ENCODE assay signal across 1 cellular context in the genomic region with DNA sequence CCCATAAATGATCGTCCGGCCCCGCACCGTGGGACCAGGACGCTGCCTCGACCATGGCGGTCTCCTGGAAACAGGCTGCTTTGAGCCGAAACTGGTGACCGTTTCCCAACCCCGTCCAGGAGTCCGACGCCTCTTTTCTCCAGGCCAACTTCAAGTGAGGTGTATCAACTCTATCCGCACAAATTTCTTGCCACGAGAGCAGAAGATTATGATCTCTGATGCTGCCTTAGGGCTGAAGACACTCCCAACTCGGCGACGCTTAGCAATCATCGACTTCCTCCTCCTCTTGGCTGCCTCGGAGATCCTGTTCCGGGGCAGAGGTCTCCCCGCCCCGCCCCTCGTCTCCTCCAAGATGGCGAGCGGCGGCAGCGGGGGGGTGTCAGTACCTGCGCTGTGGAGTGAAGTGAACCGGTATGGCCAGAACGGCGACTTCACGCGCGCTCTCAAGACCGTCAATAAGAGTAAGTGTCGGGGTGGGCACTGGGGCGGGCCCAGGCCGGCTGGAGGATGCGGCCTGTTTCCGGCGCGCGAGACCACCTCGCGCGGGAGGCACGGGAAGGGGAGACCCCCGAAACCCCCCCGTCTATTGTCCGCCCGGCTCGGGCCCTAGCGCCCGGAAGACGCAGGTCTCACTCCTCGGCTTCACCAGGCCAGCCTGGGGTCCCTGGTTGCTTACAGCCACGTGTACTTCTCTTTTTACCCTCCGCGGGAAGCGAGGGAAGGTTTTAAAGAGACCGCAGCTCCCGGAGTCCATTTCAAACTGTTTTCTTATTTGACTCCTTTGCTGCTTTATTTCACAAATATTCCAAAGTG.
A peak's percentile ranks its signal among the peaks of the same experiment; 100 is the strongest.
TF ChIP-seq lines count a peak whose summit lies in the region.

Gene SRP72, plus strand, starts transcription at position 334 of the 813 bp plus-strand sequence. Its CDS starts 19 bp downstream, at position 353.

TF ChIP-seq in HepG2, 621 proteins besides CTCF, POLR2A, EP300 and RAD21 (continued from another document and continues in another):
- TF ChIP-seq HNF1A (IDR thresholded peaks at IDR 0.05; ENCODE audit: low read depth) = no peak
- TF ChIP-seq HNF1A (CRISPR knock-in tag; IDR thresholded peaks at IDR 0.05; ENCODE audit: borderline replicate concordance) = no peak
- TF ChIP-seq, protein P1, sequence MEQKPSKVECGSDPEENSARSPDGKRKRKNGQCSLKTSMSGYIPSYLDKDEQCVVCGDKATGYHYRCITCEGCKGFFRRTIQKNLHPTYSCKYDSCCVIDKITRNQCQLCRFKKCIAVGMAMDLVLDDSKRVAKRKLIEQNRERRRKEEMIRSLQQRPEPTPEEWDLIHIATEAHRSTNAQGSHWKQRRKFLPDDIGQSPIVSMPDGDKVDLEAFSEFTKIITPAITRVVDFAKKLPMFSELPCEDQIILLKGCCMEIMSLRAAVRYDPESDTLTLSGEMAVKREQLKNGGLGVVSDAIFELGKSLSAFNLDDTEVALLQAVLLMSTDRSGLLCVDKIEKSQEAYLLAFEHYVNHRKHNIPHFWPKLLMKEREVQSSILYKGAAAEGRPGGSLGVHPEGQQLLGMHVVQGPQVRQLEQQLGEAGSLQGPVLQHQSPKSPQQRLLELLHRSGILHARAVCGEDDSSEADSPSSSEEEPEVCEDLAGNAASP (CRISPR knock-in tag; IDR thresholded peaks at IDR 0.05; ENCODE audit: borderline replicate concordance) = peak; percentile 65; the same call in 1 of the 2 replicates
- TF ChIP-seq HOMEZ (CRISPR knock-in tag; IDR thresholded peaks at IDR 0.05; ENCODE audit: low read depth) = no peak
- TF ChIP-seq, protein P2, sequence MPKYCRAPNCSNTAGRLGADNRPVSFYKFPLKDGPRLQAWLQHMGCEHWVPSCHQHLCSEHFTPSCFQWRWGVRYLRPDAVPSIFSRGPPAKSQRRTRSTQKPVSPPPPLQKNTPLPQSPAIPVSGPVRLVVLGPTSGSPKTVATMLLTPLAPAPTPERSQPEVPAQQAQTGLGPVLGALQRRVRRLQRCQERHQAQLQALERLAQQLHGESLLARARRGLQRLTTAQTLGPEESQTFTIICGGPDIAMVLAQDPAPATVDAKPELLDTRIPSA (CRISPR knock-in tag; IDR thresholded peaks at IDR 0.05; ENCODE audit: borderline replicate concordance) = no peak
- 0 out of 2 replicates have a peak, but pooled peaks have one; percentile 63 for TF ChIP-seq ZNF761 (CRISPR knock-in tag; conservative IDR thresholded peaks at IDR 0.05)
- peak; percentile 63; the same call in 1 of the 2 replicates for TF ChIP-seq PATZ1 (CRISPR knock-in tag; IDR thresholded peaks at IDR 0.05)
- 0 out of 2 replicates have a peak, but pooled peaks have one; percentile 34 for TF ChIP-seq ZNF136 (CRISPR knock-in tag; IDR thresholded peaks at IDR 0.05; ENCODE audit: low read depth)
- TF ChIP-seq FOSL1 (CRISPR knock-in tag; IDR thresholded peaks at IDR 0.05; ENCODE audit: borderline replicate concordance) = no peak
- TF ChIP-seq, protein P3, sequence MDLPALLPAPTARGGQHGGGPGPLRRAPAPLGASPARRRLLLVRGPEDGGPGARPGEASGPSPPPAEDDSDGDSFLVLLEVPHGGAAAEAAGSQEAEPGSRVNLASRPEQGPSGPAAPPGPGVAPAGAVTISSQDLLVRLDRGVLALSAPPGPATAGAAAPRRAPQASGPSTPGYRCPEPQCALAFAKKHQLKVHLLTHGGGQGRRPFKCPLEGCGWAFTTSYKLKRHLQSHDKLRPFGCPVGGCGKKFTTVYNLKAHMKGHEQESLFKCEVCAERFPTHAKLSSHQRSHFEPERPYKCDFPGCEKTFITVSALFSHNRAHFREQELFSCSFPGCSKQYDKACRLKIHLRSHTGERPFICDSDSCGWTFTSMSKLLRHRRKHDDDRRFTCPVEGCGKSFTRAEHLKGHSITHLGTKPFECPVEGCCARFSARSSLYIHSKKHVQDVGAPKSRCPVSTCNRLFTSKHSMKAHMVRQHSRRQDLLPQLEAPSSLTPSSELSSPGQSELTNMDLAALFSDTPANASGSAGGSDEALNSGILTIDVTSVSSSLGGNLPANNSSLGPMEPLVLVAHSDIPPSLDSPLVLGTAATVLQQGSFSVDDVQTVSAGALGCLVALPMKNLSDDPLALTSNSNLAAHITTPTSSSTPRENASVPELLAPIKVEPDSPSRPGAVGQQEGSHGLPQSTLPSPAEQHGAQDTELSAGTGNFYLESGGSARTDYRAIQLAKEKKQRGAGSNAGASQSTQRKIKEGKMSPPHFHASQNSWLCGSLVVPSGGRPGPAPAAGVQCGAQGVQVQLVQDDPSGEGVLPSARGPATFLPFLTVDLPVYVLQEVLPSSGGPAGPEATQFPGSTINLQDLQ (CRISPR knock-in tag; IDR thresholded peaks at IDR 0.05) = no peak
- 0 out of 2 replicates have a peak, but pooled peaks have one; percentile 59 for TF ChIP-seq ZNF225 (CRISPR knock-in tag; IDR thresholded peaks at IDR 0.05)
- TF ChIP-seq ZNF687 (CRISPR knock-in tag; IDR thresholded peaks at IDR 0.05) = peak; percentile 83
- TF ChIP-seq ZNF121 (CRISPR knock-in tag; IDR thresholded peaks at IDR 0.05) = no peak
- no peak for TF ChIP-seq RELA (CRISPR knock-in tag; IDR thresholded peaks at IDR 0.05)
- TF ChIP-seq ZSCAN30 (CRISPR knock-in tag; IDR thresholded peaks at IDR 0.05) = no peak
- TF ChIP-seq IRF2 (CRISPR knock-in tag; IDR thresholded peaks at IDR 0.05) = peak; percentile 78
- no peak for TF ChIP-seq MYNN (CRISPR knock-in tag; IDR thresholded peaks at IDR 0.05; ENCODE audit: low read depth)
- TF ChIP-seq NFE2L1 (CRISPR knock-in tag; IDR thresholded peaks at IDR 0.05; ENCODE audit: borderline replicate concordance) = no peak
- peak; percentile 96 for TF ChIP-seq SAP130 (CRISPR knock-in tag; IDR thresholded peaks at IDR 0.05; ENCODE audit: low read depth)
- no peak for TF ChIP-seq ZBTB34 (CRISPR knock-in tag; IDR thresholded peaks at IDR 0.05)
- TF ChIP-seq, protein P4, sequence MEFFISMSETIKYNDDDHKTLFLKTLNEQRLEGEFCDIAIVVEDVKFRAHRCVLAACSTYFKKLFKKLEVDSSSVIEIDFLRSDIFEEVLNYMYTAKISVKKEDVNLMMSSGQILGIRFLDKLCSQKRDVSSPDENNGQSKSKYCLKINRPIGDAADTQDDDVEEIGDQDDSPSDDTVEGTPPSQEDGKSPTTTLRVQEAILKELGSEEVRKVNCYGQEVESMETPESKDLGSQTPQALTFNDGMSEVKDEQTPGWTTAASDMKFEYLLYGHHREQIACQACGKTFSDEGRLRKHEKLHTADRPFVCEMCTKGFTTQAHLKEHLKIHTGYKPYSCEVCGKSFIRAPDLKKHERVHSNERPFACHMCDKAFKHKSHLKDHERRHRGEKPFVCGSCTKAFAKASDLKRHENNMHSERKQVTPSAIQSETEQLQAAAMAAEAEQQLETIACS (CRISPR knock-in tag; IDR thresholded peaks at IDR 0.05) = no peak
- no peak for TF ChIP-seq ZNF274 (CRISPR knock-in tag; IDR thresholded peaks at IDR 0.05)
- TF ChIP-seq ZNF878 (CRISPR knock-in tag; IDR thresholded peaks at IDR 0.05) = no peak
- TF ChIP-seq ATF1 (CRISPR knock-in tag; IDR thresholded peaks at IDR 0.05) = no peak
- no peak for TF ChIP-seq FOXO1 (CRISPR knock-in tag; IDR thresholded peaks at IDR 0.05)
- no peak for TF ChIP-seq ZNF468 (CRISPR knock-in tag; IDR thresholded peaks at IDR 0.05)
- peak in 1 of 2 experiments; percentile 75; a peak in 2 of 4 replicates for TF ChIP-seq KLF16 (CRISPR knock-in tag; IDR thresholded peaks at IDR 0.05)
- no peak for TF ChIP-seq TBX2 (CRISPR knock-in tag; IDR thresholded peaks at IDR 0.05; ENCODE audit: borderline replicate concordance)
- TF ChIP-seq ZNF883 (CRISPR knock-in tag; IDR thresholded peaks at IDR 0.05; ENCODE audit: not compliant biosample characterization) = no peak
- TF ChIP-seq GATAD2A (CRISPR knock-in tag; IDR thresholded peaks at IDR 0.05) = no peak; the same call in 1 of the 2 replicates
- no peak for TF ChIP-seq ZEB1 (IDR thresholded peaks at IDR 0.05; ENCODE audit: insufficient replicate concordance, low read depth)
- peak; percentile 75; the same call in 1 of the 2 replicates for TF ChIP-seq YEATS2 (CRISPR knock-in tag; IDR thresholded peaks at IDR 0.05; ENCODE audit: borderline replicate concordance)
- TF ChIP-seq MXD4 (CRISPR knock-in tag; IDR thresholded peaks at IDR 0.05) = no peak; the same call in 1 of the 2 replicates
- peak; percentile 56; the same call in 1 of the 2 replicates for TF ChIP-seq ZFP36L1 (CRISPR knock-in tag; IDR thresholded peaks at IDR 0.05)
- no peak for TF ChIP-seq PCBP2 (optimal IDR thresholded peaks at IDR 0.05; ENCODE audit: low read depth, low read length, poor library complexity, severe bottlenecking)
